9 cellular contexts compared by ENCODE assay signal in genomic region chr12:58425481-58426392, GRCh38.
DNase-seq lines count a peak whose midpoint lies in the region; ATAC-seq lines count a peak whose summit lies in the region.
"Had no signal": no experiment of that assay in that cellular context is flagged by ENCODE, and none has a peak within 500 bp of the region (broad histone marks: within the 10 kb centered on the region; RNA-seq: fewer than 3 reads in every experiment).

No MANE protein-coding gene starts in this region.

- DNase-seq in activated CD4-positive, alpha-beta T cell treated with anti-CD3 and anti-CD28 coated beads for 36 hours: peak; percentile 30
- DNase-seq in activated CD4-positive, alpha-beta T cell treated with anti-CD3 and anti-CD28 coated beads, Interleukin-2, amount 50 U/mL, for 4 hours: no peak
- DNase-seq in HS-27A (ENCODE audit: low read depth) (peak; percentile 89), stromal cell of bone marrow (ENCODE audit: low read depth) (peak; percentile 90), NCI-H1092 (lab: John Stamatoyannopoulos, UW) (no peak)
- peak; percentile 9 for DNase-seq in activated T-helper 1 cell treated with anti-CD3 and anti-CD28 coated beads, Interleukin-12 subunit alpha, Interleukin-12 subunit beta, Interleukin-2, Interleukin-4 antibody, amounts not matched to agents 30 ng/mL and 10 ng/mL and 1 ng/mL, durations not matched to agents 14 hours and 24 hours and 36 hours (ENCODE audit: low spot score)

- H3K9me3 ChIP-seq in iPS-18a (ENCODE audit: control insufficient read depth, low read depth, low read length): no peaks in the 10 kb centered on the region

- intact Hi-C loops in activated CD4-positive, alpha-beta T cell treated with anti-CD3 and anti-CD28 coated beads for 36 hours (cut with DNase I, micrococcal nuclease): no loop called here
- intact Hi-C loops in activated T-helper 1 cell treated with anti-CD3 and anti-CD28 coated beads, Interleukin-12 subunit alpha, Interleukin-12 subunit beta, Interleukin-2, Interleukin-4 antibody, amounts not matched to agents 30 ng/mL and 10 ng/mL and 1 ng/mL, durations not matched to agents 14 hours and 24 hours and 36 hours (cut with micrococcal nuclease): loop anchor here (1.0 to 2.0 kb wide), 3 partner anchors 8 to 1171 kb away; partner anchors contain the start of genes ATP23 and SLC16A7

- peak; percentile 93 for ATAC-seq in activated CD4-positive, alpha-beta T cell treated with anti-CD3 and anti-CD28 coated beads for 36 hours
- peak; percentile 93 for ATAC-seq in GM21619 (IDR thresholded peaks at IDR 0.05; ENCODE audit: unreplicated experiment)

- H3K4me3 Mint-ChIP-seq in activated CD4-positive, alpha-beta T cell treated with anti-CD3 and anti-CD28 coated beads for 36 hours: no peak overlapping the region
- H3K4me3 Mint-ChIP-seq in activated T-helper 1 cell treated with anti-CD3 and anti-CD28 coated beads, Interleukin-12 subunit alpha, Interleukin-12 subunit beta, Interleukin-2, Interleukin-4 antibody, amounts not matched to agents 30 ng/mL and 10 ng/mL and 1 ng/mL, durations not matched to agents 14 hours and 24 hours and 36 hours: peak overlapping the region; percentile 58
- H3K4me3 Mint-ChIP-seq: central memory CD8-positive, alpha-beta T cell had no signal

- H3K4me1 ChIP-seq in iPS-18a (ENCODE audit: control insufficient read depth, low read depth, low read length): peaks cover 31% of the 10 kb centered on the region

- peak overlapping the region; percentile 22 for H3K4me3 ChIP-seq in iPS-18a (ENCODE audit: low read length)

- H3K36me3 ChIP-seq in iPS-18a (ENCODE audit: control insufficient read depth, low read depth, low read length): no peaks in the 10 kb centered on the region

- H3K9me3 Mint-ChIP-seq in activated CD4-positive, alpha-beta T cell treated with anti-CD3 and anti-CD28 coated beads for 36 hours (ENCODE audit: low read depth): no peaks in the 10 kb centered on the region
- peaks cover 28% of the 10 kb centered on the region for H3K9me3 Mint-ChIP-seq in activated T-helper 1 cell treated with anti-CD3 and anti-CD28 coated beads, Interleukin-12 subunit alpha, Interleukin-12 subunit beta, Interleukin-2, Interleukin-4 antibody, amounts not matched to agents 30 ng/mL and 10 ng/mL and 1 ng/mL, durations not matched to agents 14 hours and 24 hours and 36 hours

- CTCF ChIA-PET in activated CD4-positive, alpha-beta T cell treated with anti-CD3 and anti-CD28 coated beads for 36 hours (lab: Charles Lee): no interaction called here

- peaks cover 19% of the 10 kb centered on the region for H3K4me1 Mint-ChIP-seq in activated CD4-positive, alpha-beta T cell treated with anti-CD3 and anti-CD28 coated beads for 36 hours
- peaks cover 43% of the 10 kb centered on the region for H3K4me1 Mint-ChIP-seq in activated T-helper 1 cell treated with anti-CD3 and anti-CD28 coated beads, Interleukin-12 subunit alpha, Interleukin-12 subunit beta, Interleukin-2, Interleukin-4 antibody, amounts not matched to agents 30 ng/mL and 10 ng/mL and 1 ng/mL, durations not matched to agents 14 hours and 24 hours and 36 hours (ENCODE audit: low read depth)
- H3K4me1 Mint-ChIP-seq: central memory CD8-positive, alpha-beta T cell had no signal

- no peaks in the 10 kb centered on the region for H3K36me3 Mint-ChIP-seq in activated CD4-positive, alpha-beta T cell treated with anti-CD3 and anti-CD28 coated beads for 36 hours (ENCODE audit: low read depth)
- peaks cover 2% of the 10 kb centered on the region for H3K36me3 Mint-ChIP-seq in activated T-helper 1 cell treated with anti-CD3 and anti-CD28 coated beads, Interleukin-12 subunit alpha, Interleukin-12 subunit beta, Interleukin-2, Interleukin-4 antibody, amounts not matched to agents 30 ng/mL and 10 ng/mL and 1 ng/mL, durations not matched to agents 14 hours and 24 hours and 36 hours (ENCODE audit: low read depth)

- peak overlapping the region; percentile 64 for H3K27ac Mint-ChIP-seq in activated CD4-positive, alpha-beta T cell treated with anti-CD3 and anti-CD28 coated beads for 36 hours
- peak overlapping the region; percentile 87 for H3K27ac Mint-ChIP-seq in activated T-helper 1 cell treated with anti-CD3 and anti-CD28 coated beads, Interleukin-12 subunit alpha, Interleukin-12 subunit beta, Interleukin-2, Interleukin-4 antibody, amounts not matched to agents 30 ng/mL and 10 ng/mL and 1 ng/mL, durations not matched to agents 14 hours and 24 hours and 36 hours

- peak overlapping the region; percentile 2 for H3K9ac ChIP-seq in iPS-18a (ENCODE audit: low read length)

- no peaks in the 10 kb centered on the region for H3K27me3 ChIP-seq in iPS-18a (ENCODE audit: control insufficient read depth, insufficient read depth, low read length)

- H3K27me3 Mint-ChIP-seq in activated CD4-positive, alpha-beta T cell treated with anti-CD3 and anti-CD28 coated beads for 36 hours: peaks cover 14% of the 10 kb centered on the region
- H3K27me3 Mint-ChIP-seq in activated T-helper 1 cell treated with anti-CD3 and anti-CD28 coated beads, Interleukin-12 subunit alpha, Interleukin-12 subunit beta, Interleukin-2, Interleukin-4 antibody, amounts not matched to agents 30 ng/mL and 10 ng/mL and 1 ng/mL, durations not matched to agents 14 hours and 24 hours and 36 hours (ENCODE audit: insufficient read depth): peaks cover 28% of the 10 kb centered on the region

- POLR2A ChIA-PET in activated CD4-positive, alpha-beta T cell treated with anti-CD3 and anti-CD28 coated beads for 36 hours (lab: Charles Lee): no interaction called here

- peak overlapping the region; percentile 64 for H3K27ac ChIP-seq in iPS-18a (ENCODE audit: low read length)

Comparison
In these comparisons a context has a peak if more than half of its experiments do, and no peak if none do; other contexts are left out.
1. DNase-seq: peak in activated CD4-positive, alpha-beta T cell treated with anti-CD3 and anti-CD28 coated beads for 36 hours (single experiment), HS-27A (single experiment), activated T-helper 1 cell treated with anti-CD3 and anti-CD28 coated beads, Interleukin-12 subunit alpha, Interleukin-12 subunit beta, Interleukin-2, Interleukin-4 antibody, amounts not matched to agents 30 ng/mL and 10 ng/mL and 1 ng/mL, durations not matched to agents 14 hours and 24 hours and 36 hours (single experiment) and stromal cell of bone marrow (single experiment); none in activated CD4-positive, alpha-beta T cell treated with anti-CD3 and anti-CD28 coated beads, Interleukin-2, amount 50 U/mL, for 4 hours (0 of 2) and NCI-H1092 (single experiment).